Comparison of ENCODE assay signal across 1 cellular context in genomic region chr5:168464214-168464613, GRCh38.
TF ChIP-seq lines count a peak whose summit lies in the region.

No MANE protein-coding gene starts in this region.

TF ChIP-seq in GM12878, 131 proteins besides CTCF, POLR2A, EP300 and RAD21 (continued from another document):
- no peak for TF ChIP-seq CUX1 (IDR thresholded peaks at IDR 0.05; ENCODE audit: insufficient replicate concordance, low read depth, low read length)
- TF ChIP-seq SKIL (IDR thresholded peaks at IDR 0.05; ENCODE audit: low read depth, poor library complexity, severe bottlenecking): no peak
- TF ChIP-seq CHD4 (IDR thresholded peaks at IDR 0.05): no peak
- no peak for TF ChIP-seq ESRRA (IDR thresholded peaks at IDR 0.05; ENCODE audit: low read length)
- no peak for TF ChIP-seq IKZF1 (conservative IDR thresholded peaks at IDR 0.05)
- TF ChIP-seq TARDBP (IDR thresholded peaks at IDR 0.05; ENCODE audit: borderline replicate concordance): no peak
- TF ChIP-seq ELK1 (IDR thresholded peaks at IDR 0.05; ENCODE audit: low read depth, low read length): no peak
- TF ChIP-seq JUNB (IDR thresholded peaks at IDR 0.05): no peak
- no peak for TF ChIP-seq ZBTB11 (CRISPR knock-in tag; IDR thresholded peaks at IDR 0.05)
- no peak for TF ChIP-seq ZNF24 (IDR thresholded peaks at IDR 0.05)
TF ChIP-seq in GM12878: peak in this region for 0.
